32 cellular contexts compared by ENCODE assay signal in the genomic region with DNA sequence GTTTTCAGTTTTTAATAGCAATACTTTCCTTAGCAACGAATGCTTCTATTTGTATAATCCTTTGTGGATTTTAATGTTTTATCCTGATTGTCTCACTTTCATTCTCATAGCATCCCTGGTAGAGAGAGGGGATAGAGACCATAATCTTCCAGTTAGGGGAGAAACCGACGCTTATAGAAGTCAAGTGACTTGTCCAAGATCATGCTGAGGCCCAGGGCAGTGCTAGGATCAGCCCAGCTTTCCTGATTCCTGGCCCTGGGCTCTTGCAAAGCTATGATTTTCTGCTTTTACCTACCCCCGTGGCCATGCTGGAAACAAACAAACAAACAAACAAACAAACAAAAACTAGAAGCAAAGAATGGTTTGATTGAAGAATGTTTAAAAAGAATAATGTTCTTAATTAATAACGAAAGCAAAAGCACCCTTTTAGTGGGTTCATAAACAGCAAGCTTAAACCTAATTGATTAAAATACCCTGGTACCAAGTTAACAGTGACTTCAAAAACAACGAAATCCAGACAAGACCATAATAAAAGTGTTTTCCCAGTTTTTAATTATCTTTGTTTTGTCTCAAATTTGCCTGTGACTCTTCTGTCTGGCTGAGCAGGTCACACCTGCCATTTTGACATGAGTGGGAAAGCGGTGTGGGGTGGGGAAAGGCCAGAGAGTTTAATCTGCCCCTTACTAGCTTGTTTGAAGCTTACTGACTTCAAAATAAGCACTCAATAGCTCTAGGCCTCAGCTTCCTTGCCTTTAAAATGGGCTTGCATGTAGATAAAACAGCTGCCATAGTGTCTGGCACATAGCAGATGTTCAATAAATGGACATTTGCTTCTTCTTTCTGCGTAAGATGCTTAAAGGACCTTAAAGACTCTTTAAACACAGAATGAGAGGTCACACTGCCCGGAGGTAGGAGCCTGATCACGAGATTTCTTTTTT.
"Had no signal": no experiment of that assay in that cellular context is flagged by ENCODE, and none has a peak within 500 bp of the region (broad histone marks: within the 10 kb centered on the region; RNA-seq: fewer than 3 reads in every experiment).

No MANE protein-coding gene starts in this region.

- H3K4me3 ChIP-seq: MG63, PC-9, SJSA1, SK-N-MC had no signal

- H3K4me1 Mint-ChIP-seq: T-cell had no signal

- H3K27me3 ChIP-seq: MG63, SJSA1 had no signal

- FAIRE-seq: RCC 7860 had no signal

- DNase-seq: Kasumi-1, MG63, NCI-H1048, NCI-H1092 treated with DMSO at 0.1 percent for 48 hours, NCI-H1105 treated with DMSO at 0.1 percent for 48 hours, NCI-H1417, NCI-H1436, NCI-H146, NCI-H1694, NCI-H187, NCI-H1930, NCI-H2029 treated with DMSO at 0.1 percent for 48 hours, NCI-H2081 treated with DMSO at 0.1 percent for 48 hours, NCI-H2107, NCI-H2171, NCI-H226, NCI-H446 treated with DMSO at 0.1 percent for 48 hours, NCI-H510A, NCI-H526, NCI-H69, NCI-H748 treated with DMSO at 0.1 percent for 48 hours, NCI-H82, PC-9, Right ventricle myocardium superior, RPMI8226, SHP77 treated with DMSO at 0.1 percent for 48 hours, T-cell had no signal

- H3K4me3 Mint-ChIP-seq: T-cell had no signal

- H2AFZ ChIP-seq: PC-9 had no signal

- H3K4me1 ChIP-seq: SJSA1 had no signal

- H3K36me3 ChIP-seq: MG63, SJSA1 had no signal

- H3K9me3 Mint-ChIP-seq: T-cell had no signal

- H3K27ac Mint-ChIP-seq: T-cell had no signal

- H3K36me3 Mint-ChIP-seq: T-cell had no signal

- H3K27ac ChIP-seq: PC-9, SJSA1, SK-N-MC had no signal

- H3K4me2 ChIP-seq: PC-9 had no signal

- ATAC-seq: Panc1, SK-N-SH treated with all-trans-retinoic acid at 6 μM for 48 hours, T-cell had no signal

- H3K9me3 ChIP-seq: MG63, SJSA1 had no signal
